ENCODE assay signal across 21 cellular contexts in genomic region chr2:203873461-203873860, GRCh38. TPM values are rescaled to one million over a fixed set of nuclear protein-coding genes. Genes with fewer than 3 reads are reported as not detected.
"Had no signal": no experiment of that assay in that cellular context is flagged by ENCODE, and none has a peak within 500 bp of the region (broad histone marks: within the 10 kb centered on the region; RNA-seq: fewer than 3 reads in every experiment).

No MANE protein-coding gene starts in this region.

- H3K27me3 Mint-ChIP-seq: activated naive CD8-positive, alpha-beta T cell treated with anti-CD3 and anti-CD28 coated beads for 36 hours; effector memory CD8-positive, alpha-beta T cell had no signal

- H3K27me3 ChIP-seq: ascending aorta, breast epithelium, tibial nerve, uterus had no signal

- H3K9me3 Mint-ChIP-seq: activated T-helper 2 cell treated with anti-CD3 and anti-CD28 coated beads, Interferon-gamma antibody, Interleukin-2, Interleukin-4, amounts not matched to agents 10 μg/mL and 5 μg/mL and 100 μg/mL, durations not matched to agents 14 hours and 24 hours and 36 hours; effector memory CD8-positive, alpha-beta T cell; memory B cell; natural killer cell had no signal

- ATAC-seq: effector memory CD8-positive, alpha-beta T cell; left ventricle myocardium superior; stimulated activated naive B cell treated with anti-CD40 and anti-IgM and Interleukin-4, amounts not matched to agents 10 μg/mL and 1 μg/mL and 100 μg/mL, for 72 hours had no signal

- H3K27ac ChIP-seq: ascending aorta, breast epithelium, SK-N-MC, tibial nerve, uterus, VCaP had no signal

- DNase-seq: activated CD8-positive, alpha-beta memory T cell treated with anti-CD3 and anti-CD28 coated beads, Interleukin-2, amount 50 U/mL, for 4 hours; activated naive CD8-positive, alpha-beta T cell treated with anti-CD3 and anti-CD28 coated beads for 36 hours; cerebellar nuclear complex; dermis blood vessel endothelial cell; effector memory CD8-positive, alpha-beta T cell; foreskin melanocyte; left ventricle myocardium superior; natural killer cell; stimulated activated naive B cell treated with anti-CD40 and anti-IgM and Interleukin-4, amounts not matched to agents 10 μg/mL and 1 μg/mL and 100 μg/mL, for 72 hours; substantia nigra; T1000; uterus had no signal

- H3K4me3 Mint-ChIP-seq: activated naive CD8-positive, alpha-beta T cell treated with anti-CD3 and anti-CD28 coated beads for 36 hours; memory B cell; natural killer cell; stimulated activated naive B cell treated with anti-CD40 and anti-IgM and Interleukin-4, amounts not matched to agents 10 μg/mL and 1 μg/mL and 100 μg/mL, for 72 hours had no signal

- H3K4me1 ChIP-seq: ascending aorta, breast epithelium, tibial nerve, uterus had no signal

- H3K36me3 Mint-ChIP-seq: memory B cell, natural killer cell had no signal

- H3K27ac Mint-ChIP-seq: memory B cell; natural killer cell; stimulated activated naive B cell treated with anti-CD40 and anti-IgM and Interleukin-4, amounts not matched to agents 10 μg/mL and 1 μg/mL and 100 μg/mL, for 72 hours had no signal

- H3K4me3 ChIP-seq: ascending aorta, breast epithelium, SK-N-MC, tibial nerve, uterus had no signal

- H3K36me3 ChIP-seq: ascending aorta, breast epithelium, tibial nerve, uterus had no signal

RNA-seq across cellular contexts. Expression of gene CTLA4, which starts 5.9 kb away (rescaled TPM):
- total RNA-seq: ascending aorta, fibroblast of lung, kidney epithelial cell, left ventricle myocardium superior, tibial nerve had no signal
- polyA plus RNA-seq: fibroblast of lung had no signal
